Comparison of ENCODE assay signal across 29 cellular contexts in genomic region chr14:72916174-72916573, GRCh38. TPM values are rescaled to one million over a fixed set of nuclear protein-coding genes. Genes with fewer than 3 reads are reported as not detected.
DNase-seq lines count a peak whose midpoint lies in the region; ATAC-seq and TF ChIP-seq lines count a peak whose summit lies in the region.
"Had no signal": no experiment of that assay in that cellular context is flagged by ENCODE, and none has a peak within 500 bp of the region (broad histone marks: within the 10 kb centered on the region; RNA-seq: fewer than 3 reads in every experiment).

No MANE protein-coding gene starts in this region.

- H3K4me1 ChIP-seq in mammary epithelial cell (ENCODE audit: insufficient read depth, low read length), result no peaks in the 10 kb centered on the region
- H3K4me1 ChIP-seq: colonic mucosa, gastrocnemius medialis had no signal

- H3K4me3 ChIP-seq in mammary epithelial cell (replicated peaks in 1 of 3; ENCODE audit: insufficient read depth in 1 of 3, low read depth in 2 of 3, low read length in 3 of 3), result no peak overlapping the region
- H3K4me3 ChIP-seq: BLaER1, colonic mucosa, esophagus muscularis mucosa, gastrocnemius medialis, sigmoid colon had no signal

- H3K36me3 ChIP-seq in mammary epithelial cell (ENCODE audit: insufficient read depth, low read length), result no peaks in the 10 kb centered on the region
- H3K36me3 ChIP-seq: BLaER1, colonic mucosa, esophagus muscularis mucosa, gastrocnemius medialis, sigmoid colon had no signal

- no TSS peak for BruUV-seq in mammary epithelial cell (replicated peaks; lab: Mats Ljungman, UMichigan)

- H3K9me3 ChIP-seq in mammary epithelial cell (replicated peaks; ENCODE audit: insufficient read depth, low read length), result no peaks in the 10 kb centered on the region
- H3K9me3 ChIP-seq: BLaER1, colonic mucosa, esophagus muscularis mucosa, gastrocnemius medialis, sigmoid colon had no signal

- H3K27ac ChIP-seq in mammary epithelial cell (ENCODE audit: insufficient read depth, low read depth, low read length), result no peak overlapping the region
- H3K27ac ChIP-seq: BLaER1, colonic mucosa, esophagus muscularis mucosa, gastrocnemius medialis, VCaP had no signal

- H3K9ac ChIP-seq in mammary epithelial cell (ENCODE audit: insufficient read depth, low read length), result no peak overlapping the region
- H3K9ac ChIP-seq: BLaER1 had no signal

- H4K20me1 ChIP-seq in mammary epithelial cell (ENCODE audit: insufficient read depth, low read length), result no peaks in the 10 kb centered on the region
- H4K20me1 ChIP-seq: BLaER1 had no signal

- H3K27me3 Mint-ChIP-seq in activated CD4-positive, alpha-beta T cell treated with anti-CD3 and anti-CD28 coated beads, Interleukin-2, amount 10 ng/mL, durations not matched to agents 24 days and 14 days, result peaks cover 50% of the 10 kb centered on the region

- no peak for ATAC-seq in GM21515 (IDR thresholded peaks at IDR 0.05; ENCODE audit: unreplicated experiment)
- ATAC-seq: effector memory CD8-positive, alpha-beta T cell; gastrocnemius medialis; stimulated activated naive B cell treated with anti-CD40 and anti-IgM and Interleukin-4, amounts not matched to agents 10 μg/mL and 1 μg/mL and 100 μg/mL, for 72 hours had no signal

- peaks cover 5% of the 10 kb centered on the region for H3K4me1 Mint-ChIP-seq in activated CD4-positive, alpha-beta T cell treated with anti-CD3 and anti-CD28 coated beads, Interleukin-2, amount 10 ng/mL, durations not matched to agents 24 days and 14 days
- H3K4me1 Mint-ChIP-seq: stimulated activated naive B cell treated with anti-CD40 and anti-IgM and Interleukin-4, amounts not matched to agents 10 μg/mL and 1 μg/mL and 100 μg/mL, for 72 hours had no signal

- CTCF ChIA-PET in mammary epithelial cell (lab: Charles Lee; ENCODE audit: low non-redundant PET), result no interaction called here

- no peaks in the 10 kb centered on the region for H3K9me3 Mint-ChIP-seq in activated CD4-positive, alpha-beta T cell treated with anti-CD3 and anti-CD28 coated beads, Interleukin-2, amount 10 ng/mL, durations not matched to agents 24 days and 14 days
- H3K9me3 Mint-ChIP-seq: activated T-cell treated with anti-CD3 and anti-CD28 coated beads, Interleukin-2, amount 50 U/mL, for 24 hours; effector memory CD8-positive, alpha-beta T cell; stimulated activated naive B cell treated with anti-CD40 and anti-IgM and Interleukin-4, amounts not matched to agents 10 μg/mL and 1 μg/mL and 100 μg/mL, for 72 hours had no signal

- H3K4me3 Mint-ChIP-seq in activated CD4-positive, alpha-beta T cell treated with anti-CD3 and anti-CD28 coated beads, Interleukin-2, amount 10 ng/mL, durations not matched to agents 24 days and 14 days, result no peak overlapping the region
- H3K4me3 Mint-ChIP-seq: activated T-cell treated with anti-CD3 and anti-CD28 coated beads, Interleukin-2, amount 50 U/mL, for 24 hours; effector memory CD8-positive, alpha-beta T cell; stimulated activated naive B cell treated with anti-CD40 and anti-IgM and Interleukin-4, amounts not matched to agents 10 μg/mL and 1 μg/mL and 100 μg/mL, for 72 hours had no signal

- in situ Hi-C loops in mammary epithelial cell (cut with MboI; ENCODE audit: low sequenced_read_pairs in 2 of 2), result no loop called here

- H3K79me2 ChIP-seq in mammary epithelial cell (ENCODE audit: insufficient read depth, low read length), result no peaks in the 10 kb centered on the region

- H3K4me2 ChIP-seq in mammary epithelial cell (ENCODE audit: insufficient read depth, low read depth, low read length), result no peak overlapping the region
- H3K4me2 ChIP-seq: BLaER1 had no signal

- dilution Hi-C loops in mammary epithelial cell (cut with HindIII; ENCODE audit: low sequenced_read_pairs), result no loop called here

- H3K36me3 Mint-ChIP-seq in activated CD4-positive, alpha-beta T cell treated with anti-CD3 and anti-CD28 coated beads, Interleukin-2, amount 10 ng/mL, durations not matched to agents 24 days and 14 days (ENCODE audit: low read depth), result no peaks in the 10 kb centered on the region
- H3K36me3 Mint-ChIP-seq: stimulated activated naive B cell treated with anti-CD40 and anti-IgM and Interleukin-4, amounts not matched to agents 10 μg/mL and 1 μg/mL and 100 μg/mL, for 72 hours had no signal

- no peak for TF ChIP-seq CTCF in mammary epithelial cell (conservative IDR thresholded peaks at IDR 0.05 in 1 of 2, IDR thresholded peaks at IDR 0.05 in 1 of 2; ENCODE audit: extremely low read depth in 1 of 2, insufficient read depth in 1 of 2, low read depth in 1 of 2, low read length in 2 of 2)

- intact Hi-C loops in mammary epithelial cell (cut with micrococcal nuclease), result no loop called here
- intact Hi-C loops in activated CD4-positive, alpha-beta T cell treated with anti-CD3 and anti-CD28 coated beads, Interleukin-2, amount 10 ng/mL, durations not matched to agents 24 days and 14 days (cut with micrococcal nuclease), result no loop called here

- 57% methylated on average over 3 of the region's 6 CpGs for WGBS in mammary epithelial cell (ENCODE audit: low coverage, missing lambda C conversion rate)

- H3K27ac Mint-ChIP-seq in activated CD4-positive, alpha-beta T cell treated with anti-CD3 and anti-CD28 coated beads, Interleukin-2, amount 10 ng/mL, durations not matched to agents 24 days and 14 days, result no peak overlapping the region
- H3K27ac Mint-ChIP-seq: activated T-cell treated with anti-CD3 and anti-CD28 coated beads, Interleukin-2, amount 50 U/mL, for 24 hours; effector memory CD8-positive, alpha-beta T cell; stimulated activated naive B cell treated with anti-CD40 and anti-IgM and Interleukin-4, amounts not matched to agents 10 μg/mL and 1 μg/mL and 100 μg/mL, for 72 hours had no signal

- no peaks in the 10 kb centered on the region for H3K27me3 ChIP-seq in mammary epithelial cell (ENCODE audit: insufficient read depth, low read length)
- H3K27me3 ChIP-seq: BLaER1, colonic mucosa, esophagus muscularis mucosa, gastrocnemius medialis, sigmoid colon had no signal

- H2AFZ ChIP-seq in mammary epithelial cell (ENCODE audit: low read depth, low read length), result no peak overlapping the region

- peak; percentile 49 for DNase-seq in EL
- peak; percentile 15 for DNase-seq in LoVo (ENCODE audit: low spot score)
- DNase-seq in mammary epithelial cell, result peak; percentile 25
- peak; percentile 34 for DNase-seq in medulla oblongata (ENCODE audit: extremely low spot score)
- no peak for DNase-seq in NCI-H526 (lab: John Stamatoyannopoulos, UW)
- DNase-seq in NCI-H226, result no peak
- DNase-seq in activated CD4-positive, alpha-beta T cell treated with anti-CD3 and anti-CD28 coated beads, Interleukin-2, amount 10 ng/mL, durations not matched to agents 24 days and 14 days, result no peak
- DNase-seq: activated CD4-positive, alpha-beta T cell treated with anti-CD3 and anti-CD28 coated beads for 48 hours; activated gamma-delta T cell; activated T-cell treated with anti-CD3 and anti-CD28 coated beads, Interleukin-2, amount 50 U/mL, for 24 hours; colonic mucosa; effector memory CD8-positive, alpha-beta T cell; gastrocnemius medialis; hippocampal formation; Kasumi-1; mesendoderm; NCI-H1417; NCI-H2081 treated with DMSO at 0.1 percent for 48 hours; NCI-H446; NK-92 treated with Interleukin-12 subunit alpha and Interleukin-12 subunit beta, amount 100 ng/mL, for 24 hours; posterior cingulate gyrus; SIG-M5; sigmoid colon; stimulated activated CD4-positive, alpha-beta T cell treated with anti-CD3 and anti-CD28 coated beads, Interleukin-15, amount 100 ng/mL, for 24 hours; stimulated activated naive B cell treated with anti-CD40 and anti-IgM and Interleukin-4, amounts not matched to agents 10 μg/mL and 1 μg/mL and 100 μg/mL, for 72 hours had no signal

RNA-seq across cellular contexts. Expression of gene DCAF4, which starts 10.1 kb away (rescaled TPM):
- 10 to 100 TPM; 24.1 to 46.7 TPM for total RNA-seq in mammary epithelial cell
- 28.2 TPM for polyA plus RNA-seq in mammary epithelial cell
- polyA minus RNA-seq in mammary epithelial cell, result 37.1 TPM
- 20.2 and 21.6 TPM in 2 replicates for total RNA-seq in activated CD4-positive, alpha-beta T cell treated with anti-CD3 and anti-CD28 coated beads, Interleukin-2, amount 10 ng/mL, durations not matched to agents 24 days and 14 days

RNA-seq across cellular contexts. Expression of gene DPF3, which starts 22.3 kb away (rescaled TPM):
- 1 to 10 TPM; 1.8 to 1.9 TPM for total RNA-seq in mammary epithelial cell
- polyA plus RNA-seq in mammary epithelial cell, result 0.57 TPM
- polyA minus RNA-seq in mammary epithelial cell, result 3.2 TPM
- 1.5 and 2.8 TPM in 2 replicates for total RNA-seq in activated CD4-positive, alpha-beta T cell treated with anti-CD3 and anti-CD28 coated beads, Interleukin-2, amount 10 ng/mL, durations not matched to agents 24 days and 14 days

Comparison
In these comparisons a context has a peak if more than half of its experiments do, and no peak if none do; other contexts are left out.
1. DNase-seq: peak in EL (single experiment), LoVo (single experiment), mammary epithelial cell (single experiment) and medulla oblongata (single experiment); none in NCI-H526 (0 of 2), NCI-H226 (single experiment) and activated CD4-positive, alpha-beta T cell treated with anti-CD3 and anti-CD28 coated beads, Interleukin-2, amount 10 ng/mL, durations not matched to agents 24 days and 14 days (single experiment).